9 cellular contexts compared by ENCODE assay signal in the genomic region with DNA sequence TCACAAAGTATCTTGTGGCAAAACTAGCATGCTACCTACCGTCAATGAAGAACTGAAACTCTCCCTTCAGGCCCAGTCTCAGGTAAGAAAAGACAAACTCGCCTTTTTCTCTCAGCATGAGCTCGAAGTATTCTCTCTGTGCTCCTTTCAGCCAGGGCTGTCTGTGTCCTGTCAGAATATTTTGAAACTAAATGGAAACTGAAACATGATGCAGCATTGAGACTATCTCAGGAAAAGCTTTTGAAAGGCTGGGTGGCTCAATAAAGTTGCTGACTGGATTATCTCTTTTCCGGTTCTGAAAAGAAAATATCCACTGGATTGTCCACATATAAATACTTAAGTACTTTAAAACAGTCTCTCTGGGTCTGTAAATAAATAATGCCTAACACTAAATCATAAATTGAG. TPM values are rescaled to one million over a fixed set of nuclear protein-coding genes. Genes with fewer than 3 reads are reported as not detected.
DNase-seq lines count a peak whose midpoint lies in the region; ATAC-seq and TF ChIP-seq lines count a peak whose summit lies in the region.
"Had no signal": no experiment of that assay in that cellular context is flagged by ENCODE, and none has a peak within 500 bp of the region (broad histone marks: within the 10 kb centered on the region; RNA-seq: fewer than 3 reads in every experiment).

No MANE protein-coding gene starts in this region.

- no peak overlapping the region for H3K4me3 ChIP-seq in Karpas-422 (ENCODE audit: low read length)
- H3K4me3 ChIP-seq in right atrium auricular region: peak overlapping the region; percentile 34 to 51
- peak overlapping the region in 3 of 4 donors; percentile 24 to 44 (median 29) for H3K4me3 ChIP-seq in transverse colon

- H3K27ac ChIP-seq in Karpas-422 (ENCODE audit: low read length) (no peak overlapping the region), right atrium auricular region (peak overlapping the region; percentile 80 to 88), transverse colon (peak overlapping the region; percentile 77 to 86 (median 81))

- H3K4me2 ChIP-seq in Karpas-422 (ENCODE audit: low read depth, low read length, poor library complexity, severe bottlenecking): no peak overlapping the region

- H3K27me3 ChIP-seq in Karpas-422 (ENCODE audit: low read length) (no peaks in the 10 kb centered on the region), right atrium auricular region (no peaks in the 10 kb centered on the region), transverse colon (no peaks in the 10 kb centered on the region)

- DNase-seq in Karpas-422 (no peak), right atrium auricular region (ENCODE audit: low spot score) (no peak), transverse colon (no peak), middle frontal gyrus (ENCODE audit: extremely low spot score, low spot score) (no peak), SHP77 treated with DMSO at 0.1 percent for 48 hours (lab: John Stamatoyannopoulos, UW) (no peak), NK-92 (lab: John Stamatoyannopoulos, UW; ENCODE audit: unreplicated experiment) (no peak), head of caudate nucleus (no peak)

- no peak overlapping the region for H3K9ac ChIP-seq in Karpas-422 (ENCODE audit: low read length)

- H3K9me3 ChIP-seq in Karpas-422 (ENCODE audit: low read length): no peaks in the 10 kb centered on the region
- H3K9me3 ChIP-seq in right atrium auricular region: no peaks in the 10 kb centered on the region
- no peaks in the 10 kb centered on the region for H3K9me3 ChIP-seq in transverse colon

- H3K4me1 ChIP-seq in Karpas-422 (ENCODE audit: low read length) (no peaks in the 10 kb centered on the region), right atrium auricular region (no peaks in the 10 kb centered on the region), transverse colon (peaks cover 0 to 19% (median 0%) of the 10 kb centered on the region in 4 donors)

- no peaks in the 10 kb centered on the region for H3K9me2 ChIP-seq in Karpas-422 (replicated peaks; ENCODE audit: insufficient read depth, low read length)

- TF ChIP-seq EP300 in transverse colon (IDR thresholded peaks at IDR 0.05; ENCODE audit: low read depth): no peak

- WGBS in transverse colon (ENCODE audit: low coverage in 1 of 2), 2 donors: 48 to 59% methylated on average over 4 of the region's 4 CpGs

- TF ChIP-seq CTCF in right atrium auricular region (IDR thresholded peaks at IDR 0.05): no peak
- TF ChIP-seq CTCF in transverse colon (IDR thresholded peaks at IDR 0.05): no peak

- H4K20me1 ChIP-seq in Karpas-422 (ENCODE audit: insufficient read depth, low read depth, low read length): no peaks in the 10 kb centered on the region

- H2AFZ ChIP-seq in Karpas-422 (ENCODE audit: low read length): peak overlapping the region; percentile 20; the same call in 1 of the 2 replicates

- H3K36me3 ChIP-seq in Karpas-422 (ENCODE audit: insufficient read depth, low read length): no peaks in the 10 kb centered on the region
- H3K36me3 ChIP-seq in right atrium auricular region: peaks cover 10% of the 10 kb centered on the region
- no peaks in the 10 kb centered on the region for H3K36me3 ChIP-seq in transverse colon

- in situ Hi-C loops in transverse colon (cut with MboI; ENCODE audit: low pct_ligation_motif_present in 1 of 4, low pct_unique_long_range_greater_than_20kb in 1 of 4, low sequenced_read_pairs in 3 of 4): no loop called here

- no peak for TF ChIP-seq POLR2A in transverse colon (IDR thresholded peaks at IDR 0.05)

- peak; percentile 90 for ATAC-seq in GM21515 (IDR thresholded peaks at IDR 0.05; ENCODE audit: unreplicated experiment)

- H3K79me2 ChIP-seq in Karpas-422 (ENCODE audit: low read length): no peaks in the 10 kb centered on the region

- intact Hi-C loops in transverse colon (cut with DNase I; ENCODE audit: low total_unique reads) (no loop called here), head of caudate nucleus (cut with DNase I) (no loop called here)

RNA-seq across cellular contexts. Expression of a gene that starts 0.7 kb away (rescaled TPM):
- not detected in 2 replicates for total RNA-seq in Karpas-422 (2014; rRNA removed; shearing (Covaris generic); ENCODE audit: low replicate concordance)
- total RNA-seq in right atrium auricular region: 1 to 10 TPM; 2.3 to 3.4 TPM
- 1 to 10 TPM in 1 of 4 donors, under 1 TPM in 2, not detected in 1; 0.27 to 3.8 (median 0.64) TPM for total RNA-seq in transverse colon

RNA-seq across cellular contexts. Expression of a gene that starts 33.3 kb away (rescaled TPM):
- not detected in 2 replicates for total RNA-seq in Karpas-422 (2014; rRNA removed; shearing (Covaris generic); ENCODE audit: low replicate concordance)
- under 1 TPM in 1 of 2 donors, not detected in 1; 0.20 TPM for total RNA-seq in right atrium auricular region
- not detected for total RNA-seq in transverse colon
- total RNA-seq: glomerular endothelial cell had no signal

RNA-seq across cellular contexts. Expression of a gene that starts 41.4 kb away (rescaled TPM):
- not detected in 2 replicates for total RNA-seq in Karpas-422 (2014; rRNA removed; shearing (Covaris generic); ENCODE audit: low replicate concordance)
- not detected for total RNA-seq in right atrium auricular region
- not detected for total RNA-seq in transverse colon
- total RNA-seq: glomerular endothelial cell had no signal

RNA-seq across cellular contexts. Expression of a gene that starts 51.0 kb away (rescaled TPM):
- total RNA-seq in Karpas-422 (2014; rRNA removed; shearing (Covaris generic); ENCODE audit: low replicate concordance): 0.25 TPM in 1 of 2 replicates, not detected in the other
- total RNA-seq in right atrium auricular region: 1 to 10 TPM; 2.3 to 3.1 TPM
- total RNA-seq in transverse colon: 10 to 100 TPM in 1 of 4 donors, 1 to 10 TPM in 2, not detected in 1; 3.3 to 21.7 (median 3.3) TPM

RNA-seq across cellular contexts. Expression of a gene that starts 59.1 kb away (rescaled TPM):
- 29.4 and 65.3 TPM in 2 replicates for total RNA-seq in Karpas-422 (2014; rRNA removed; shearing (Covaris generic); ENCODE audit: low replicate concordance)
- 10 to 100 TPM; 42.2 to 46.9 TPM for total RNA-seq in right atrium auricular region
- 10 to 100 TPM; 16.7 to 37.2 (median 30.3) TPM for total RNA-seq in transverse colon
